1 cellular context compared by ENCODE assay signal in the genomic region with DNA sequence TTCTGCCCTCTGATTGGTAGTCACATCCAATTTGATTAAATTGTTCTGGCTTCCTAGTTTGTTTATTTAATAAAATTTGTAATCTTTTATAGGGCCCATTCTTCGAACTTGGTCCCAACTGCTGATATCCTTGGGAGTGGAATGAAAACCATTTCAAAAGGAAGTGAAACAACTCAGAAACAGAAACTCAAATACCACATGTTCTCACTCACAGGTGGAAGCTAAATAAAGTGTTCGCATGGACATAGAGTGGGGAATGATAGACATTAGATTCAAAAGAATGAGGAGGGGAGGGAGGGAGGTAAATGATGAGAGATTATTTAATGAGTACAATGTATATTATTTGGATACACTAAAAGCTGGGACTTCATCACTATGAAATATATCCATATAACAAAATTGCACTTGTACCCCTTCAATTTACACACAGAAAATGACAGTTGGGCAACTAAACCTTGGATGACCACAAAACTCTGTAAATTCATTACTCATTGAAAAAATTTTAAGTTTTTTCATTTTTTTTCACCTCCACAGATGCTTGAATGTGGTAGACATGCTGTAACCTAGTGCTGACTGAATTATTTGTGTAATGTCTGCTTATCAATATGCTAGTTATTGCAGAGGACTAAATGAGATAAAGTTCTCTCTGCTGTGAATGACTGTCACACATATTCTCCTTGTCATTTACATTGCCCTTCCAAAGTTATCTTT.
TF ChIP-seq lines count a peak whose summit lies in the region.

No MANE protein-coding gene starts in this region.

TF ChIP-seq in GM12878, 131 proteins besides CTCF, POLR2A, EP300 and RAD21 (continued from another document and continues in another):
- TF ChIP-seq, protein P1, sequence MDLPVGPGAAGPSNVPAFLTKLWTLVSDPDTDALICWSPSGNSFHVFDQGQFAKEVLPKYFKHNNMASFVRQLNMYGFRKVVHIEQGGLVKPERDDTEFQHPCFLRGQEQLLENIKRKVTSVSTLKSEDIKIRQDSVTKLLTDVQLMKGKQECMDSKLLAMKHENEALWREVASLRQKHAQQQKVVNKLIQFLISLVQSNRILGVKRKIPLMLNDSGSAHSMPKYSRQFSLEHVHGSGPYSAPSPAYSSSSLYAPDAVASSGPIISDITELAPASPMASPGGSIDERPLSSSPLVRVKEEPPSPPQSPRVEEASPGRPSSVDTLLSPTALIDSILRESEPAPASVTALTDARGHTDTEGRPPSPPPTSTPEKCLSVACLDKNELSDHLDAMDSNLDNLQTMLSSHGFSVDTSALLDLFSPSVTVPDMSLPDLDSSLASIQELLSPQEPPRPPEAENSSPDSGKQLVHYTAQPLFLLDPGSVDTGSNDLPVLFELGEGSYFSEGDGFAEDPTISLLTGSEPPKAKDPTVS (IDR thresholded peaks at IDR 0.05; ENCODE audit: low read depth, low read length), result no peak
- TF ChIP-seq SIN3A (IDR thresholded peaks at IDR 0.05; ENCODE audit: low read depth, low read length) (no peak), ATF7 (IDR thresholded peaks at IDR 0.05; ENCODE audit: low read depth) (no peak), MEF2B (IDR thresholded peaks at IDR 0.05; ENCODE audit: partially characterized antibody, poor library complexity, severe bottlenecking) (no peak), MXI1 (IDR thresholded peaks at IDR 0.05; ENCODE audit: low read depth, low read length) (no peak), NR2C2 (IDR thresholded peaks at IDR 0.05; ENCODE audit: borderline replicate concordance, control insufficient read depth, insufficient read length, low read depth) (no peak), LARP7 (IDR thresholded peaks at IDR 0.05) (no peak), CBFB (IDR thresholded peaks at IDR 0.05; ENCODE audit: low read depth) (no peak), CEBPB (IDR thresholded peaks at IDR 0.05; ENCODE audit: borderline replicate concordance in 1 of 2, low read depth in 2 of 2, low read length in 2 of 2) (no peak), FOXM1 (IDR thresholded peaks at IDR 0.05; ENCODE audit: low read depth, low read length) (no peak), DPF2 (IDR thresholded peaks at IDR 0.05) (peak; percentile 35; the same call in 1 of the 2 replicates), BRCA1 (IDR thresholded peaks at IDR 0.05; ENCODE audit: low read depth, low read length) (no peak), BCL11A (IDR thresholded peaks at IDR 0.05; ENCODE audit: low read depth, low read length) (no peak), NBN (IDR thresholded peaks at IDR 0.05) (0 out of 2 replicates have a peak, but pooled peaks have one; percentile 16), ZNF217 (IDR thresholded peaks at IDR 0.05) (peak; percentile 29; the same call in 1 of the 2 replicates), RUNX3 (IDR thresholded peaks at IDR 0.05; ENCODE audit: low read length) (no peak), PAX5 (IDR thresholded peaks at IDR 0.05; ENCODE audit: borderline replicate concordance, low read depth, low read length) (no peak), EGR1 (IDR thresholded peaks at IDR 0.05; ENCODE audit: borderline replicate concordance in 1 of 2, low read depth in 2 of 2, low read length in 2 of 2) (no peak), NR2C1 (IDR thresholded peaks at IDR 0.05) (no peak), FOXK2 (IDR thresholded peaks at IDR 0.05) (no peak), EZH2 (IDR thresholded peaks at IDR 0.05; ENCODE audit: borderline replicate concordance, control insufficient read depth, low read depth, low read length) (no peak), FOS (IDR thresholded peaks at IDR 0.05; ENCODE audit: borderline replicate concordance, extremely low read depth, insufficient read length) (no peak)
- TF ChIP-seq, protein P2, sequence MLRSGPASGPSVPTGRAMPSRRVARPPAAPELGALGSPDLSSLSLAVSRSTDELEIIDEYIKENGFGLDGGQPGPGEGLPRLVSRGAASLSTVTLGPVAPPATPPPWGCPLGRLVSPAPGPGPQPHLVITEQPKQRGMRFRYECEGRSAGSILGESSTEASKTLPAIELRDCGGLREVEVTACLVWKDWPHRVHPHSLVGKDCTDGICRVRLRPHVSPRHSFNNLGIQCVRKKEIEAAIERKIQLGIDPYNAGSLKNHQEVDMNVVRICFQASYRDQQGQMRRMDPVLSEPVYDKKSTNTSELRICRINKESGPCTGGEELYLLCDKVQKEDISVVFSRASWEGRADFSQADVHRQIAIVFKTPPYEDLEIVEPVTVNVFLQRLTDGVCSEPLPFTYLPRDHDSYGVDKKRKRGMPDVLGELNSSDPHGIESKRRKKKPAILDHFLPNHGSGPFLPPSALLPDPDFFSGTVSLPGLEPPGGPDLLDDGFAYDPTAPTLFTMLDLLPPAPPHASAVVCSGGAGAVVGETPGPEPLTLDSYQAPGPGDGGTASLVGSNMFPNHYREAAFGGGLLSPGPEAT (IDR thresholded peaks at IDR 0.05; ENCODE audit: low read depth), result peak; percentile 34; the same call in 1 of the 2 replicates
- TF ChIP-seq, protein P3, sequence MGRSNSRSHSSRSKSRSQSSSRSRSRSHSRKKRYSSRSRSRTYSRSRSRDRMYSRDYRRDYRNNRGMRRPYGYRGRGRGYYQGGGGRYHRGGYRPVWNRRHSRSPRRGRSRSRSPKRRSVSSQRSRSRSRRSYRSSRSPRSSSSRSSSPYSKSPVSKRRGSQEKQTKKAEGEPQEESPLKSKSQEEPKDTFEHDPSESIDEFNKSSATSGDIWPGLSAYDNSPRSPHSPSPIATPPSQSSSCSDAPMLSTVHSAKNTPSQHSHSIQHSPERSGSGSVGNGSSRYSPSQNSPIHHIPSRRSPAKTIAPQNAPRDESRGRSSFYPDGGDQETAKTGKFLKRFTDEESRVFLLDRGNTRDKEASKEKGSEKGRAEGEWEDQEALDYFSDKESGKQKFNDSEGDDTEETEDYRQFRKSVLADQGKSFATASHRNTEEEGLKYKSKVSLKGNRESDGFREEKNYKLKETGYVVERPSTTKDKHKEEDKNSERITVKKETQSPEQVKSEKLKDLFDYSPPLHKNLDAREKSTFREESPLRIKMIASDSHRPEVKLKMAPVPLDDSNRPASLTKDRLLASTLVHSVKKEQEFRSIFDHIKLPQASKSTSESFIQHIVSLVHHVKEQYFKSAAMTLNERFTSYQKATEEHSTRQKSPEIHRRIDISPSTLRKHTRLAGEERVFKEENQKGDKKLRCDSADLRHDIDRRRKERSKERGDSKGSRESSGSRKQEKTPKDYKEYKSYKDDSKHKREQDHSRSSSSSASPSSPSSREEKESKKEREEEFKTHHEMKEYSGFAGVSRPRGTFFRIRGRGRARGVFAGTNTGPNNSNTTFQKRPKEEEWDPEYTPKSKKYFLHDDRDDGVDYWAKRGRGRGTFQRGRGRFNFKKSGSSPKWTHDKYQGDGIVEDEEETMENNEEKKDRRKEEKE (IDR thresholded peaks at IDR 0.05), result no peak
- TF ChIP-seq, protein P4, sequence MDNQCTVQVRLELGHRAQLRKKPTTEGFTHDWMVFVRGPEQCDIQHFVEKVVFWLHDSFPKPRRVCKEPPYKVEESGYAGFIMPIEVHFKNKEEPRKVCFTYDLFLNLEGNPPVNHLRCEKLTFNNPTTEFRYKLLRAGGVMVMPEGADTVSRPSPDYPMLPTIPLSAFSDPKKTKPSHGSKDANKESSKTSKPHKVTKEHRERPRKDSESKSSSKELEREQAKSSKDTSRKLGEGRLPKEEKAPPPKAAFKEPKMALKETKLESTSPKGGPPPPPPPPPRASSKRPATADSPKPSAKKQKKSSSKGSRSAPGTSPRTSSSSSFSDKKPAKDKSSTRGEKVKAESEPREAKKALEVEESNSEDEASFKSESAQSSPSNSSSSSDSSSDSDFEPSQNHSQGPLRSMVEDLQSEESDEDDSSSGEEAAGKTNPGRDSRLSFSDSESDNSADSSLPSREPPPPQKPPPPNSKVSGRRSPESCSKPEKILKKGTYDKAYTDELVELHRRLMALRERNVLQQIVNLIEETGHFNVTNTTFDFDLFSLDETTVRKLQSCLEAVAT (IDR thresholded peaks at IDR 0.05), result 0 out of 2 replicates have a peak, but pooled peaks have one; percentile 28
- TF ChIP-seq, protein P5, sequence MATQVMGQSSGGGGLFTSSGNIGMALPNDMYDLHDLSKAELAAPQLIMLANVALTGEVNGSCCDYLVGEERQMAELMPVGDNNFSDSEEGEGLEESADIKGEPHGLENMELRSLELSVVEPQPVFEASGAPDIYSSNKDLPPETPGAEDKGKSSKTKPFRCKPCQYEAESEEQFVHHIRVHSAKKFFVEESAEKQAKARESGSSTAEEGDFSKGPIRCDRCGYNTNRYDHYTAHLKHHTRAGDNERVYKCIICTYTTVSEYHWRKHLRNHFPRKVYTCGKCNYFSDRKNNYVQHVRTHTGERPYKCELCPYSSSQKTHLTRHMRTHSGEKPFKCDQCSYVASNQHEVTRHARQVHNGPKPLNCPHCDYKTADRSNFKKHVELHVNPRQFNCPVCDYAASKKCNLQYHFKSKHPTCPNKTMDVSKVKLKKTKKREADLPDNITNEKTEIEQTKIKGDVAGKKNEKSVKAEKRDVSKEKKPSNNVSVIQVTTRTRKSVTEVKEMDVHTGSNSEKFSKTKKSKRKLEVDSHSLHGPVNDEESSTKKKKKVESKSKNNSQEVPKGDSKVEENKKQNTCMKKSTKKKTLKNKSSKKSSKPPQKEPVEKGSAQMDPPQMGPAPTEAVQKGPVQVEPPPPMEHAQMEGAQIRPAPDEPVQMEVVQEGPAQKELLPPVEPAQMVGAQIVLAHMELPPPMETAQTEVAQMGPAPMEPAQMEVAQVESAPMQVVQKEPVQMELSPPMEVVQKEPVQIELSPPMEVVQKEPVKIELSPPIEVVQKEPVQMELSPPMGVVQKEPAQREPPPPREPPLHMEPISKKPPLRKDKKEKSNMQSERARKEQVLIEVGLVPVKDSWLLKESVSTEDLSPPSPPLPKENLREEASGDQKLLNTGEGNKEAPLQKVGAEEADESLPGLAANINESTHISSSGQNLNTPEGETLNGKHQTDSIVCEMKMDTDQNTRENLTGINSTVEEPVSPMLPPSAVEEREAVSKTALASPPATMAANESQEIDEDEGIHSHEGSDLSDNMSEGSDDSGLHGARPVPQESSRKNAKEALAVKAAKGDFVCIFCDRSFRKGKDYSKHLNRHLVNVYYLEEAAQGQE (IDR thresholded peaks at IDR 0.05; ENCODE audit: low read depth, low read length), result no peak
- TF ChIP-seq, protein P6, sequence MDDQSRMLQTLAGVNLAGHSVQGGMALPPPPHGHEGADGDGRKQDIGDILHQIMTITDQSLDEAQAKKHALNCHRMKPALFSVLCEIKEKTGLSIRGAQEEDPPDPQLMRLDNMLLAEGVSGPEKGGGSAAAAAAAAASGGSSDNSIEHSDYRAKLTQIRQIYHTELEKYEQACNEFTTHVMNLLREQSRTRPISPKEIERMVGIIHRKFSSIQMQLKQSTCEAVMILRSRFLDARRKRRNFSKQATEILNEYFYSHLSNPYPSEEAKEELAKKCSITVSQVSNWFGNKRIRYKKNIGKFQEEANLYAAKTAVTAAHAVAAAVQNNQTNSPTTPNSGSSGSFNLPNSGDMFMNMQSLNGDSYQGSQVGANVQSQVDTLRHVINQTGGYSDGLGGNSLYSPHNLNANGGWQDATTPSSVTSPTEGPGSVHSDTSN (IDR thresholded peaks at IDR 0.05; ENCODE audit: insufficient replicate concordance, low read depth, low read length), result no peak
- TF ChIP-seq, protein P7, sequence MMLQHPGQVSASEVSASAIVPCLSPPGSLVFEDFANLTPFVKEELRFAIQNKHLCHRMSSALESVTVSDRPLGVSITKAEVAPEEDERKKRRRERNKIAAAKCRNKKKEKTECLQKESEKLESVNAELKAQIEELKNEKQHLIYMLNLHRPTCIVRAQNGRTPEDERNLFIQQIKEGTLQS (IDR thresholded peaks at IDR 0.05; ENCODE audit: borderline replicate concordance, extremely low read depth, low read depth, low read length), result no peak
- TF ChIP-seq, protein P8, sequence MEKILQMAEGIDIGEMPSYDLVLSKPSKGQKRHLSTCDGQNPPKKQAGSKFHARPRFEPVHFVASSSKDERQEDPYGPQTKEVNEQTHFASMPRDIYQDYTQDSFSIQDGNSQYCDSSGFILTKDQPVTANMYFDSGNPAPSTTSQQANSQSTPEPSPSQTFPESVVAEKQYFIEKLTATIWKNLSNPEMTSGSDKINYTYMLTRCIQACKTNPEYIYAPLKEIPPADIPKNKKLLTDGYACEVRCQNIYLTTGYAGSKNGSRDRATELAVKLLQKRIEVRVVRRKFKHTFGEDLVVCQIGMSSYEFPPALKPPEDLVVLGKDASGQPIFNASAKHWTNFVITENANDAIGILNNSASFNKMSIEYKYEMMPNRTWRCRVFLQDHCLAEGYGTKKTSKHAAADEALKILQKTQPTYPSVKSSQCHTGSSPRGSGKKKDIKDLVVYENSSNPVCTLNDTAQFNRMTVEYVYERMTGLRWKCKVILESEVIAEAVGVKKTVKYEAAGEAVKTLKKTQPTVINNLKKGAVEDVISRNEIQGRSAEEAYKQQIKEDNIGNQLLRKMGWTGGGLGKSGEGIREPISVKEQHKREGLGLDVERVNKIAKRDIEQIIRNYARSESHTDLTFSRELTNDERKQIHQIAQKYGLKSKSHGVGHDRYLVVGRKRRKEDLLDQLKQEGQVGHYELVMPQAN (conservative IDR thresholded peaks at IDR 0.05), result no peak
- TF ChIP-seq, protein P9, sequence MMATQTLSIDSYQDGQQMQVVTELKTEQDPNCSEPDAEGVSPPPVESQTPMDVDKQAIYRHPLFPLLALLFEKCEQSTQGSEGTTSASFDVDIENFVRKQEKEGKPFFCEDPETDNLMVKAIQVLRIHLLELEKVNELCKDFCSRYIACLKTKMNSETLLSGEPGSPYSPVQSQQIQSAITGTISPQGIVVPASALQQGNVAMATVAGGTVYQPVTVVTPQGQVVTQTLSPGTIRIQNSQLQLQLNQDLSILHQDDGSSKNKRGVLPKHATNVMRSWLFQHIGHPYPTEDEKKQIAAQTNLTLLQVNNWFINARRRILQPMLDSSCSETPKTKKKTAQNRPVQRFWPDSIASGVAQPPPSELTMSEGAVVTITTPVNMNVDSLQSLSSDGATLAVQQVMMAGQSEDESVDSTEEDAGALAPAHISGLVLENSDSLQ (IDR thresholded peaks at IDR 0.05), result no peak
- TF ChIP-seq, protein P10, sequence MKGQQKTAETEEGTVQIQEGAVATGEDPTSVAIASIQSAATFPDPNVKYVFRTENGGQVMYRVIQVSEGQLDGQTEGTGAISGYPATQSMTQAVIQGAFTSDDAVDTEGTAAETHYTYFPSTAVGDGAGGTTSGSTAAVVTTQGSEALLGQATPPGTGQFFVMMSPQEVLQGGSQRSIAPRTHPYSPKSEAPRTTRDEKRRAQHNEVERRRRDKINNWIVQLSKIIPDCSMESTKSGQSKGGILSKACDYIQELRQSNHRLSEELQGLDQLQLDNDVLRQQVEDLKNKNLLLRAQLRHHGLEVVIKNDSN (IDR thresholded peaks at IDR 0.05; ENCODE audit: borderline replicate concordance, extremely low read length, insufficient read depth, low read depth, low read length), result no peak
